24 cellular contexts compared by ENCODE assay signal in the genomic region with DNA sequence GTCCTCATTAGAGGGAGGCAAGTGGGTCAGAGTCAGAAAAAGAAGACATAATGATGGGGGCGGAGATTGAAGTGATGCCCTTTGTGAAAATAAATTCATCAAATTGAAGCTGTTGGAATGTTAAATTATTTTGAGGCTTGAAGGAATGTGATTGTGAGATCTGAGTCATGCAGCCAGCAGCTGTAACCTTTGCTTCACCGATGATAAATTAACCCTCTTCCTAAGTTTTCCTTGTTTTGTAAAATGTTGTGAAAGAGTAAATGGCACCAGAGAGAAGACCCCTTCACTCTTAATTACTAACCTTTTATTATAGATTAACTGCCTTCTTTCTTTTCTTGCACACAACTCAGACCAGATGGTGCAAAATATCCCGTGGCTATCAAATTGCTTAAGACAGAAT. TPM values are rescaled to one million over a fixed set of nuclear protein-coding genes. Genes with fewer than 3 reads are reported as not detected.
A peak's percentile ranks its signal among the peaks of the same experiment; 100 is the strongest.
DNase-seq lines count a peak whose midpoint lies in the region; ATAC-seq, FAIRE-seq and TF ChIP-seq lines count a peak whose summit lies in the region.
"Had no signal": no experiment of that assay in that cellular context is flagged by ENCODE, and none has a peak within 500 bp of the region (broad histone marks: within the 10 kb centered on the region; RNA-seq: fewer than 3 reads in every experiment).

No MANE protein-coding gene starts in this region.

- DNase-seq in COLO829 (ENCODE audit: low spot score) (peak; percentile 19), LHCN-M2 (ENCODE audit: low read depth) (peak; percentile 37), bronchial epithelial cell (ENCODE audit: low read depth) (peak; percentile 46), kidney tubule cell (ENCODE audit: low spot score) (peak; percentile 67), NCI-H774 (lab: John Stamatoyannopoulos, UW) (no peak)
- no peak for DNase-seq in activated CD8-positive, alpha-beta memory T cell treated with anti-CD3 and anti-CD28 coated beads for 24 hours
- DNase-seq: activated CD4-positive, alpha-beta T cell treated with anti-CD3 and anti-CD28 coated beads for 48 hours; gastrocnemius medialis; left cardiac atrium; midbrain; NCI-H2081 treated with DMSO at 0.1 percent for 48 hours; NCI-H524 treated with DMSO at 0.1 percent for 48 hours; posterior cingulate gyrus; SHP77; stimulated activated CD4-positive, alpha-beta T cell treated with anti-CD3 and anti-CD28 coated beads, Interleukin-1b, Interleukin-23, amount 100 ng/mL, for 48 hours; stimulated activated naive CD4-positive, alpha-beta T cell had no signal

- TF ChIP-seq CTCF in bronchial epithelial cell (IDR thresholded peaks at IDR 0.05; ENCODE audit: insufficient read depth, low read length, severe bottlenecking), result no peak

- H3K4me3 ChIP-seq in bronchial epithelial cell (ENCODE audit: low read depth, low read length), result no peak overlapping the region
- H3K4me3 ChIP-seq: gastrocnemius medialis, thoracic aorta had no signal

- no peaks in the 10 kb centered on the region for H3K27me3 ChIP-seq in bronchial epithelial cell (ENCODE audit: control insufficient read depth, insufficient read depth, low read length)

- ATAC-seq in HG02571 (IDR thresholded peaks at IDR 0.05; ENCODE audit: unreplicated experiment), result no peak
- no peak for ATAC-seq in HG03354 (IDR thresholded peaks at IDR 0.05; ENCODE audit: poor library complexity, severe bottlenecking, unreplicated experiment)
- ATAC-seq: activated T-helper 17 cell treated with anti-CD3 and anti-CD28 coated beads, Interleukin-2, amount 50 U/mL, for 72 hours; gastrocnemius medialis; left cardiac atrium had no signal

- no peaks in the 10 kb centered on the region for H3K36me3 ChIP-seq in bronchial epithelial cell (ENCODE audit: control insufficient read depth, insufficient read depth, low read length)
- H3K36me3 ChIP-seq: gastrocnemius medialis, thoracic aorta had no signal

- FAIRE-seq in bronchial epithelial cell (lab: Jason Lieb, UNC), result no peak
- FAIRE-seq: endometrium, GM18507 had no signal

RNA-seq across cellular contexts. Expression of a gene that starts 47.7 kb away (rescaled TPM):
- total RNA-seq in LHCN-M2 (2014; rRNA removed), result not detected in 2 replicates
- not detected for polyA plus RNA-seq in LHCN-M2 (2012)
- not detected in 2 replicates for total RNA-seq in bronchial epithelial cell
- total RNA-seq: activated T-helper 17 cell treated with anti-CD3 and anti-CD28 coated beads, Interleukin-2, amount 50 U/mL, for 72 hours; gastrocnemius medialis; left cardiac atrium; skeletal muscle tissue; T-helper 1 cell treated with Interleukin-12 subunit alpha and Interleukin-12 subunit beta and Interleukin-4 antibody, amounts not matched to agents 30 ng/mL and 1 ng/mL, for 36 hours; thoracic aorta had no signal

Comparison
In these comparisons a context has a peak if more than half of its experiments do, and no peak if none do; other contexts are left out.
1. DNase-seq: peak in COLO829 (single experiment), LHCN-M2 (single experiment), bronchial epithelial cell (single experiment) and kidney tubule cell (single experiment); none in activated CD8-positive, alpha-beta memory T cell treated with anti-CD3 and anti-CD28 coated beads for 24 hours (single experiment) and NCI-H774 (single experiment).